ENCODE assay signal across 11 cellular contexts in genomic region chr18:49031511-49032188, GRCh38.
DNase-seq lines count a peak whose midpoint lies in the region; ATAC-seq and TF ChIP-seq lines count a peak whose summit lies in the region.
"Had no signal": no experiment of that assay in that cellular context is flagged by ENCODE, and none has a peak within 500 bp of the region (broad histone marks: within the 10 kb centered on the region; RNA-seq: fewer than 3 reads in every experiment).

No MANE protein-coding gene starts in this region.

- peaks cover 17% of the 10 kb centered on the region for H3K4me1 Mint-ChIP-seq in CD8-positive, alpha-beta T cell (ENCODE audit: low read depth)

- no peaks in the 10 kb centered on the region for H3K27me3 ChIP-seq in CD8-positive, alpha-beta T cell (ENCODE audit: insufficient read depth, low read length)
- no peaks in the 10 kb centered on the region for H3K27me3 ChIP-seq in WERI-Rb-1 (ENCODE audit: insufficient read depth, low read depth, severe bottlenecking)
- H3K27me3 ChIP-seq: body of pancreas, Peyer's patch had no signal

- peaks cover 7% of the 10 kb centered on the region for H3K9me3 Mint-ChIP-seq in CD8-positive, alpha-beta T cell

- POLR2A ChIA-PET in CD8-positive, alpha-beta T cell (lab: Charles Lee), result interaction anchor here (1.1 kb wide), 1 partner anchor 8 kb away, joined by 3 read pairs; no protein-coding TSS in a partner anchor

- no peaks in the 10 kb centered on the region for H3K27me3 Mint-ChIP-seq in CD8-positive, alpha-beta T cell (ENCODE audit: low read depth)

- CTCF ChIA-PET in CD8-positive, alpha-beta T cell (lab: Charles Lee), result interaction anchor here (1.0 to 1.3 kb wide), 2 partner anchors 82 to 254 kb away, joined by 3 read pairs; no protein-coding TSS in a partner anchor

- intact Hi-C loops in CD8-positive, alpha-beta T cell (cut with DNase I, micrococcal nuclease), result no loop called here

- H3K27ac ChIP-seq in CD8-positive, alpha-beta T cell (ENCODE audit: low read depth, low read length), result no peak overlapping the region
- H3K27ac ChIP-seq in coronary artery (no peak overlapping the region), WERI-Rb-1 (no peak overlapping the region)
- H3K27ac ChIP-seq: body of pancreas, Peyer's patch had no signal

- no peaks in the 10 kb centered on the region for H3K9me3 ChIP-seq in CD8-positive, alpha-beta T cell (ENCODE audit: low read length)
- H3K9me3 ChIP-seq in WERI-Rb-1 (ENCODE audit: severe bottlenecking), result peaks cover 2% of the 10 kb centered on the region
- H3K9me3 ChIP-seq: body of pancreas, Peyer's patch had no signal

- H3K4me3 ChIP-seq in CD8-positive, alpha-beta T cell (ENCODE audit: low read depth, low read length), result no peak overlapping the region
- no peak overlapping the region for H3K4me3 ChIP-seq in coronary artery
- no peak overlapping the region for H3K4me3 ChIP-seq in WERI-Rb-1 (ENCODE audit: low read depth, low read length)
- H3K4me3 ChIP-seq: body of pancreas, Peyer's patch had no signal

- TF ChIP-seq CTCF in CD8-positive, alpha-beta T cell (IDR thresholded peaks at IDR 0.05), result no peak
- TF ChIP-seq CTCF in coronary artery (IDR thresholded peaks at IDR 0.05) (no peak), WERI-Rb-1 (IDR thresholded peaks at IDR 0.05; ENCODE audit: low read depth, low read length) (no peak)

- no peaks in the 10 kb centered on the region for H3K36me3 ChIP-seq in CD8-positive, alpha-beta T cell (ENCODE audit: insufficient read depth, low read length)
- H3K36me3 ChIP-seq in WERI-Rb-1, result no peaks in the 10 kb centered on the region
- H3K36me3 ChIP-seq: Peyer's patch had no signal

- H3K27ac Mint-ChIP-seq in CD8-positive, alpha-beta T cell, result peak overlapping the region; percentile 58

- peak; percentile 80 for ATAC-seq in CD8-positive, alpha-beta T cell
- ATAC-seq in HG03159 (IDR thresholded peaks at IDR 0.05; ENCODE audit: unreplicated experiment), result no peak

- peak overlapping the region; percentile 61 for H3K4me3 Mint-ChIP-seq in CD8-positive, alpha-beta T cell

- DNase-seq in CD8-positive, alpha-beta T cell, result peak in 4 of 7 experiments; percentile 18 to 62 (median 42)
- peak; percentile 20 for DNase-seq in activated CD4-positive, alpha-beta T cell treated with anti-CD3 and anti-CD28 coated beads, Interleukin-2, amount 50 U/mL, for 1 hour
- DNase-seq in coronary artery (ENCODE audit: low spot score) (peak; percentile 72), WERI-Rb-1 (no peak), middle frontal gyrus (ENCODE audit: extremely low spot score, low spot score) (no peak), SW480 (ENCODE audit: low spot score) (no peak)
- DNase-seq in stimulated activated CD4-positive, alpha-beta T cell treated with anti-CD3 and anti-CD28 coated beads, Interleukin-1b, Interleukin-23, amount 100 ng/mL, for 48 hours, result peak; percentile 42
- DNase-seq: occipital lobe had no signal

- peaks cover 11% of the 10 kb centered on the region for H3K4me1 ChIP-seq in CD8-positive, alpha-beta T cell (ENCODE audit: insufficient read depth, low read length)
- H3K4me1 ChIP-seq: body of pancreas, Peyer's patch had no signal

- H3K36me3 Mint-ChIP-seq in CD8-positive, alpha-beta T cell, result peaks cover 2% of the 10 kb centered on the region

Comparison
In these comparisons a context has a peak if more than half of its experiments do, and no peak if none do; other contexts are left out.
1. DNase-seq: peak in CD8-positive, alpha-beta T cell (4 of 7), activated CD4-positive, alpha-beta T cell treated with anti-CD3 and anti-CD28 coated beads, Interleukin-2, amount 50 U/mL, for 1 hour (single experiment), coronary artery (single experiment) and stimulated activated CD4-positive, alpha-beta T cell treated with anti-CD3 and anti-CD28 coated beads, Interleukin-1b, Interleukin-23, amount 100 ng/mL, for 48 hours (single experiment); none in WERI-Rb-1 (single experiment), middle frontal gyrus (single experiment) and SW480 (single experiment).